In genomic region chr1:108816049-108816882, GRCh38 we compare ENCODE assay signal across 8 cellular contexts. TPM values are rescaled to one million over a fixed set of nuclear protein-coding genes. Genes with fewer than 3 reads are reported as not detected.
DNase-seq lines count a peak whose midpoint lies in the region; ATAC-seq and TF ChIP-seq lines count a peak whose summit lies in the region.

No MANE protein-coding gene starts in this region.

- H3K36me3 ChIP-seq in colonic mucosa (no peaks in the 10 kb centered on the region), stomach (peaks cover 0 to 5% (median 4%) of the 10 kb centered on the region in 4 donors)

- intact Hi-C loops in colonic mucosa (cut with DNase I), result no loop called here
- intact Hi-C loops in stomach (cut with DNase I; ENCODE audit: low total_unique reads), result no loop called here

- WGBS in stomach, 5 donors, result 18 to 31% (median 28%) methylated on average over 12 of the region's 12 CpGs

- no peak for TF ChIP-seq EP300 in stomach (IDR thresholded peaks at IDR 0.05)

- peak overlapping the region; percentile 51 for H3K27ac ChIP-seq in colonic mucosa
- peak overlapping the region; percentile 92 for H3K27ac ChIP-seq in layer of hippocampus (ENCODE audit: low read depth, low read length)
- peak overlapping the region; percentile 73 to 87 (median 83) for H3K27ac ChIP-seq in stomach

- peak overlapping the region; percentile 8 for H3K4me3 ChIP-seq in colonic mucosa
- peak overlapping the region; percentile 3 to 26 (median 19) for H3K4me3 ChIP-seq in stomach

- TF ChIP-seq POLR2A in stomach (IDR thresholded peaks at IDR 0.05), result no peak

- ATAC-seq in HG02678 (IDR thresholded peaks at IDR 0.05; ENCODE audit: unreplicated experiment), result no peak
- ATAC-seq in HG03521 (IDR thresholded peaks at IDR 0.05; ENCODE audit: unreplicated experiment), result no peak
- no peak for ATAC-seq in HG03442 (IDR thresholded peaks at IDR 0.05; ENCODE audit: unreplicated experiment)

- no peaks in the 10 kb centered on the region for H3K4me1 ChIP-seq in colonic mucosa
- peaks cover 7 to 35% (median 16%) of the 10 kb centered on the region in 4 donors for H3K4me1 ChIP-seq in stomach

- DNase-seq in EH (ENCODE audit: low read depth) (peak; percentile 89), NCI-H2227 treated with DMSO at 0.1 percent for 48 hours (lab: John Stamatoyannopoulos, UW) (peak; percentile 94), colonic mucosa (peak; percentile 56), stomach (peak; percentile 45)

- peak overlapping the region; percentile 43 to 59 for H3K9ac ChIP-seq in colonic mucosa (ENCODE audit: low read depth in 2 of 2, low read length in 2 of 2)

- no peaks in the 10 kb centered on the region for H3K27me3 ChIP-seq in colonic mucosa
- no peaks in the 10 kb centered on the region for H3K27me3 ChIP-seq in layer of hippocampus (ENCODE audit: control insufficient read depth, insufficient read depth, low read length)
- no peaks in the 10 kb centered on the region for H3K27me3 ChIP-seq in stomach

- TF ChIP-seq CTCF in colonic mucosa (IDR thresholded peaks at IDR 0.05), result no peak
- TF ChIP-seq CTCF in stomach (IDR thresholded peaks at IDR 0.05), result no peak

- H3K9me3 ChIP-seq in colonic mucosa (no peaks in the 10 kb centered on the region), stomach (no peaks in the 10 kb centered on the region)

RNA-seq across cellular contexts. Expression of gene AKNAD1, which starts 40.6 kb away (rescaled TPM):
- total RNA-seq in colonic mucosa (not detected), stomach (1 to 10 TPM in 1 of 5 donors, not detected in 4; 2.0 TPM)
- polyA plus RNA-seq in stomach, result under 1 TPM in 2 of 3 donors, not detected in 1; 0.28 to 0.37 TPM
